ENCODE assay signal across 7 cellular contexts in genomic region chr11:68370211-68371111, GRCh38. TPM values are rescaled to one million over a fixed set of nuclear protein-coding genes. Genes with fewer than 3 reads are reported as not detected.
DNase-seq lines count a peak whose midpoint lies in the region; ATAC-seq and TF ChIP-seq lines count a peak whose summit lies in the region.

No MANE protein-coding gene starts in this region.

- no peak overlapping the region for H3K4me3 Mint-ChIP-seq in naive thymus-derived CD4-positive, alpha-beta T cell

- intact Hi-C loops in naive thymus-derived CD4-positive, alpha-beta T cell (cut with micrococcal nuclease), result no loop called here

- in situ Hi-C loops in HAP-1 (cut with MboI; ENCODE audit: low sequenced_read_pairs), result no loop called here

- H3K9me3 Mint-ChIP-seq in naive thymus-derived CD4-positive, alpha-beta T cell, result no peaks in the 10 kb centered on the region

- ATAC-seq in HG03095 (IDR thresholded peaks at IDR 0.05; ENCODE audit: unreplicated experiment), result peak; percentile 67
- peak; percentile 76 for ATAC-seq in naive thymus-derived CD4-positive, alpha-beta T cell

- peak overlapping the region; percentile 20; the same call in 1 of the 2 replicates for H3K27ac ChIP-seq in WERI-Rb-1
- H3K27ac ChIP-seq in naive thymus-derived CD4-positive, alpha-beta T cell (ENCODE audit: low read depth, low read length), result no peak overlapping the region

- H3K27me3 ChIP-seq in WERI-Rb-1 (ENCODE audit: insufficient read depth, low read depth, severe bottlenecking), result no peaks in the 10 kb centered on the region
- H3K27me3 ChIP-seq in naive thymus-derived CD4-positive, alpha-beta T cell (ENCODE audit: control insufficient read depth in 2 of 2, insufficient read depth in 2 of 2, low read length in 2 of 2), result no peaks in the 10 kb centered on the region
- no peaks in the 10 kb centered on the region for H3K27me3 ChIP-seq in HAP-1 (ENCODE audit: low read depth)

- H3K4me3 ChIP-seq in WERI-Rb-1 (ENCODE audit: low read depth, low read length) (no peak overlapping the region), HAP-1 (no peak overlapping the region)
- no peak overlapping the region for H3K4me3 ChIP-seq in naive thymus-derived CD4-positive, alpha-beta T cell (ENCODE audit: low read length)

- DNase-seq in GM19240 (ENCODE audit: insufficient read length, low spot score) (peak; percentile 99), WERI-Rb-1 (no peak), HAP-1 (ENCODE audit: low spot score in 2 of 2) (no peak), occipital lobe (lab: John Stamatoyannopoulos, UW) (no peak)
- no peak for DNase-seq in naive thymus-derived CD4-positive, alpha-beta T cell
- no peak for DNase-seq in activated CD4-positive, alpha-beta T cell treated with anti-CD3 and anti-CD28 coated beads, Interleukin-2, amount 50 U/mL, for 48 hours

- H3K4me1 ChIP-seq in naive thymus-derived CD4-positive, alpha-beta T cell (ENCODE audit: control insufficient read depth in 2 of 2, insufficient read depth in 2 of 2, low read length in 2 of 2), result no peaks in the 10 kb centered on the region
- no peaks in the 10 kb centered on the region for H3K4me1 ChIP-seq in HAP-1

- H3K4me1 Mint-ChIP-seq in naive thymus-derived CD4-positive, alpha-beta T cell, result peaks cover 0 to 15% (median 0%) of the 10 kb centered on the region in 7 donors

- H3K36me3 Mint-ChIP-seq in naive thymus-derived CD4-positive, alpha-beta T cell, result peaks cover 0 to 4% (median 0%) of the 10 kb centered on the region in 5 donors

- peaks cover 0 to 4% (median 0%) of the 10 kb centered on the region in 5 donors for H3K27me3 Mint-ChIP-seq in naive thymus-derived CD4-positive, alpha-beta T cell

- H3K27ac Mint-ChIP-seq in naive thymus-derived CD4-positive, alpha-beta T cell, result no peak overlapping the region

- POLR2A ChIA-PET in naive thymus-derived CD4-positive, alpha-beta T cell (lab: Charles Lee), result interaction anchor here (0.6 kb wide), 1 partner anchor 56 kb away, joined by 3 read pairs; no protein-coding TSS in a partner anchor

- CTCF ChIA-PET in naive thymus-derived CD4-positive, alpha-beta T cell (lab: Charles Lee), result no interaction called here

- H3K9me3 ChIP-seq in WERI-Rb-1 (ENCODE audit: severe bottlenecking) (no peaks in the 10 kb centered on the region), HAP-1 (no peaks in the 10 kb centered on the region)
- H3K9me3 ChIP-seq in naive thymus-derived CD4-positive, alpha-beta T cell (ENCODE audit: control insufficient read depth in 2 of 3, low read length in 3 of 3), result no peaks in the 10 kb centered on the region

- no peak for TF ChIP-seq CTCF in WERI-Rb-1 (IDR thresholded peaks at IDR 0.05; ENCODE audit: low read depth, low read length)

- H3K36me3 ChIP-seq in WERI-Rb-1, result peaks cover 3% of the 10 kb centered on the region; the same call in 1 of the 2 replicates
- H3K36me3 ChIP-seq in naive thymus-derived CD4-positive, alpha-beta T cell (ENCODE audit: control insufficient read depth in 2 of 3, insufficient read depth in 3 of 3, low read length in 3 of 3), result no peaks in the 10 kb centered on the region
- peaks cover 5% of the 10 kb centered on the region for H3K36me3 ChIP-seq in HAP-1 (replicated peaks)

RNA-seq across cellular contexts. Expression of gene LRP5, which starts 58.1 kb away (rescaled TPM):
- 10 to 100 TPM in 1 of 5 experiments, 1 to 10 TPM in 4; 1.4 to 29.9 (median 2.3) TPM for total RNA-seq in naive thymus-derived CD4-positive, alpha-beta T cell
- polyA plus RNA-seq in naive thymus-derived CD4-positive, alpha-beta T cell, result under 1 TPM; 0.35 to 0.99 TPM
- 15.1 TPM for total RNA-seq in occipital lobe
